ENCODE assay signal across 19 cellular contexts in genomic region chr21:37788503-37788902, GRCh38.
A peak's percentile ranks its signal among the peaks of the same experiment; 100 is the strongest.
DNase-seq lines count a peak whose midpoint lies in the region; ATAC-seq, FAIRE-seq and TF ChIP-seq lines count a peak whose summit lies in the region.
"Had no signal": no experiment of that assay in that cellular context is flagged by ENCODE, and none has a peak within 500 bp of the region (broad histone marks: within the 10 kb centered on the region; RNA-seq: fewer than 3 reads in every experiment).

No MANE protein-coding gene starts in this region.

- no peak overlapping the region for H3K9ac ChIP-seq in HepG2 (ENCODE audit: insufficient read depth, low read depth, low read length)
- H3K9ac ChIP-seq: BLaER1 had no signal

- CTCF ChIA-PET in HepG2 (lab: Yijun Ruan, JAX; ENCODE audit: low intra/inter-chr PET ratio, low total read pairs): no interaction called here

- ATAC-seq in HepG2 (no peak), right lobe of liver (no peak), RWPE2 (ENCODE audit: low read depth) (no peak)
- ATAC-seq: A549 had no signal

- WGBS in HepG2 (ENCODE audit: low lambda C conversion rate): 0% methylated on average over 1 of the region's 4 CpGs
- WGBS in right lobe of liver (ENCODE audit: insufficient coverage, low coverage, low lambda C conversion rate, missing lambda C conversion rate): 57% methylated on average over 3 of the region's 4 CpGs

- POLR2A ChIA-PET in HepG2 (lab: Yijun Ruan, JAX): no interaction called here

- TF ChIP-seq POLR2A in HepG2 (IDR thresholded peaks at IDR 0.05; ENCODE audit: insufficient read depth in 1 of 2, low read depth in 2 of 2, low read length in 2 of 2) (no peak), right lobe of liver (IDR thresholded peaks at IDR 0.05) (no peak)

- H3K4me3 ChIP-seq in HepG2 (replicated peaks in 1 of 3; ENCODE audit: insufficient read depth in 1 of 3, low read depth in 2 of 3, low read length in 3 of 3): no peak overlapping the region
- H3K4me3 ChIP-seq in right lobe of liver: no peak overlapping the region
- H3K4me3 ChIP-seq in RWPE2 (ENCODE audit: severe bottlenecking): no peak overlapping the region
- no peak overlapping the region for H3K4me3 ChIP-seq in osteoblast (ENCODE audit: insufficient read depth, low read length)
- no peak overlapping the region for H3K4me3 ChIP-seq in HAP-1
- H3K4me3 ChIP-seq: A549, BLaER1 had no signal

- intact Hi-C loops in HepG2 (cut with micrococcal nuclease; ENCODE audit: unreplicated experiment) (no loop called here), right lobe of liver (cut with DNase I) (no loop called here)

- H4K20me1 ChIP-seq in HepG2 (ENCODE audit: insufficient read depth, low read length): no peaks in the 10 kb centered on the region
- no peaks in the 10 kb centered on the region for H4K20me1 ChIP-seq in osteoblast (ENCODE audit: insufficient read depth, low read length)
- H4K20me1 ChIP-seq: BLaER1 had no signal

- no peaks in the 10 kb centered on the region for H3K36me3 ChIP-seq in HepG2 (replicated peaks in 1 of 2; ENCODE audit: control insufficient read depth in 1 of 2, insufficient read depth in 2 of 2, low read length in 2 of 2)
- H3K36me3 ChIP-seq in right lobe of liver: no peaks in the 10 kb centered on the region
- no peaks in the 10 kb centered on the region for H3K36me3 ChIP-seq in RWPE2 (ENCODE audit: low read depth)
- H3K36me3 ChIP-seq in osteoblast (ENCODE audit: insufficient read depth, low read length): no peaks in the 10 kb centered on the region
- H3K36me3 ChIP-seq in HAP-1 (replicated peaks): no peaks in the 10 kb centered on the region
- H3K36me3 ChIP-seq: BLaER1 had no signal

- in situ Hi-C loops in HepG2 (cut with HindIII; ENCODE audit: extremely low pct_ligation_motif_present, low pct_unique_long_range_greater_than_20kb) (no loop called here), HAP-1 (cut with MboI; ENCODE audit: low sequenced_read_pairs) (no loop called here)

- TF ChIP-seq CTCF in HepG2 (CRISPR knock-in tag; IDR thresholded peaks at IDR 0.05): no peak
- TF ChIP-seq CTCF in right lobe of liver (IDR thresholded peaks at IDR 0.05): no peak
- TF ChIP-seq CTCF in RWPE2 (IDR thresholded peaks at IDR 0.05; ENCODE audit: poor library complexity, severe bottlenecking): no peak
- no peak for TF ChIP-seq CTCF in osteoblast (IDR thresholded peaks at IDR 0.05; ENCODE audit: extremely low read depth, low read depth, low read length)

- no peak for TF ChIP-seq RAD21 in HepG2 (CRISPR knock-in tag; IDR thresholded peaks at IDR 0.05)

- H3K4me2 ChIP-seq in HepG2 (ENCODE audit: low read depth, low read length) (no peak overlapping the region), osteoblast (ENCODE audit: insufficient read depth, low read length) (no peak overlapping the region)
- H3K4me2 ChIP-seq: A549, BLaER1 had no signal

- no peaks in the 10 kb centered on the region for H3K79me2 ChIP-seq in HepG2 (ENCODE audit: insufficient read depth, low read length)
- H3K79me2 ChIP-seq in osteoblast (ENCODE audit: insufficient read depth, low read length): no peaks in the 10 kb centered on the region

- H3K27me3 ChIP-seq in HepG2 (ENCODE audit: control insufficient read depth in 1 of 2, insufficient read depth in 2 of 2, low read length in 2 of 2): no peaks in the 10 kb centered on the region
- H3K27me3 ChIP-seq in right lobe of liver: no peaks in the 10 kb centered on the region
- no peaks in the 10 kb centered on the region for H3K27me3 ChIP-seq in RWPE2 (ENCODE audit: insufficient read depth, poor library complexity, severe bottlenecking)
- H3K27me3 ChIP-seq in osteoblast (ENCODE audit: insufficient read depth, low read length): no peaks in the 10 kb centered on the region
- H3K27me3 ChIP-seq in HAP-1 (ENCODE audit: low read depth): no peaks in the 10 kb centered on the region
- H3K27me3 ChIP-seq: BLaER1 had no signal

- DNase-seq in HepG2 (ENCODE audit: low spot score) (no peak), right lobe of liver (no peak), RWPE2 (ENCODE audit: low spot score) (no peak), osteoblast (ENCODE audit: insufficient read length, low spot score, missing footprints) (no peak), HAP-1 (ENCODE audit: low spot score in 2 of 2) (no peak), SW480 (ENCODE audit: low spot score) (no peak), NCI-H2081 (lab: John Stamatoyannopoulos, UW) (no peak), NCI-H510A treated with DMSO at 0.1 percent for 48 hours (lab: John Stamatoyannopoulos, UW) (no peak)
- DNase-seq: CD4-positive, alpha-beta memory T cell; DMS153; DMS79; GF-D8; GOT3; H9 had no signal

- no TSS peak for BruUV-seq in HepG2 (replicated peaks; lab: Mats Ljungman, UMichigan)

- TF ChIP-seq EP300 in HepG2 (IDR thresholded peaks at IDR 0.05; ENCODE audit: low read depth in 2 of 2, low read length in 2 of 2) (no peak), HepG2 (CRISPR knock-in tag; IDR thresholded peaks at IDR 0.05; ENCODE audit: borderline replicate concordance) (no peak)

- H2AFZ ChIP-seq in HepG2 (ENCODE audit: low read length) (no peak overlapping the region), osteoblast (ENCODE audit: low read length) (no peak overlapping the region)

- no peak overlapping the region for H3K27ac ChIP-seq in HepG2 (ENCODE audit: extremely low read length, insufficient read depth, low read length)
- no peak overlapping the region for H3K27ac ChIP-seq in right lobe of liver
- H3K27ac ChIP-seq in RWPE2 (ENCODE audit: poor library complexity, severe bottlenecking): peak overlapping the region; percentile 48
- peak overlapping the region; percentile 88 for H3K27ac ChIP-seq in osteoblast (ENCODE audit: low read depth, low read length)
- H3K27ac ChIP-seq: 22Rv1, A549, BLaER1, HL-60 had no signal

- H3K9me3 ChIP-seq in HepG2 (ENCODE audit: low read length) (no peaks in the 10 kb centered on the region), right lobe of liver (no peaks in the 10 kb centered on the region), RWPE2 (ENCODE audit: severe bottlenecking) (no peaks in the 10 kb centered on the region), osteoblast (ENCODE audit: low read depth, low read length) (peaks cover 4% of the 10 kb centered on the region), HAP-1 (no peaks in the 10 kb centered on the region; the same call in 1 of the 2 replicates)
- H3K9me3 ChIP-seq: A549 had no signal

- no peak for FAIRE-seq in HepG2 (lab: Jason Lieb, UNC)
- FAIRE-seq: A549, HTR-8/SVneo had no signal

- H3K4me1 ChIP-seq in HepG2 (ENCODE audit: insufficient read depth, low read length): no peaks in the 10 kb centered on the region
- H3K4me1 ChIP-seq in right lobe of liver: no peaks in the 10 kb centered on the region
- peaks cover 6% of the 10 kb centered on the region for H3K4me1 ChIP-seq in RWPE2 (ENCODE audit: insufficient read depth, poor library complexity, severe bottlenecking)
- H3K4me1 ChIP-seq in osteoblast (ENCODE audit: insufficient read depth, low read length): peaks cover 36% of the 10 kb centered on the region
- no peaks in the 10 kb centered on the region for H3K4me1 ChIP-seq in HAP-1
- H3K4me1 ChIP-seq: BLaER1 had no signal

TF ChIP-seq in HepG2, 621 proteins besides CTCF, POLR2A, EP300 and RAD21:
- no peak for TF ChIP-seq ZNF574 (CRISPR knock-in tag; IDR thresholded peaks at IDR 0.05)
- peak; percentile 91 for TF ChIP-seq MNT (IDR thresholded peaks at IDR 0.05)
TF ChIP-seq in HepG2: peak in this region for 1.

Comparison
In these comparisons a context has a peak if more than half of its experiments do, and no peak if none do; other contexts are left out.
1. H3K27ac ChIP-seq: peak in RWPE2 (single experiment) and osteoblast (single experiment); none in HepG2 (single experiment) and right lobe of liver (0 of 3).